9 cellular contexts compared by ENCODE assay signal in the genomic region with DNA sequence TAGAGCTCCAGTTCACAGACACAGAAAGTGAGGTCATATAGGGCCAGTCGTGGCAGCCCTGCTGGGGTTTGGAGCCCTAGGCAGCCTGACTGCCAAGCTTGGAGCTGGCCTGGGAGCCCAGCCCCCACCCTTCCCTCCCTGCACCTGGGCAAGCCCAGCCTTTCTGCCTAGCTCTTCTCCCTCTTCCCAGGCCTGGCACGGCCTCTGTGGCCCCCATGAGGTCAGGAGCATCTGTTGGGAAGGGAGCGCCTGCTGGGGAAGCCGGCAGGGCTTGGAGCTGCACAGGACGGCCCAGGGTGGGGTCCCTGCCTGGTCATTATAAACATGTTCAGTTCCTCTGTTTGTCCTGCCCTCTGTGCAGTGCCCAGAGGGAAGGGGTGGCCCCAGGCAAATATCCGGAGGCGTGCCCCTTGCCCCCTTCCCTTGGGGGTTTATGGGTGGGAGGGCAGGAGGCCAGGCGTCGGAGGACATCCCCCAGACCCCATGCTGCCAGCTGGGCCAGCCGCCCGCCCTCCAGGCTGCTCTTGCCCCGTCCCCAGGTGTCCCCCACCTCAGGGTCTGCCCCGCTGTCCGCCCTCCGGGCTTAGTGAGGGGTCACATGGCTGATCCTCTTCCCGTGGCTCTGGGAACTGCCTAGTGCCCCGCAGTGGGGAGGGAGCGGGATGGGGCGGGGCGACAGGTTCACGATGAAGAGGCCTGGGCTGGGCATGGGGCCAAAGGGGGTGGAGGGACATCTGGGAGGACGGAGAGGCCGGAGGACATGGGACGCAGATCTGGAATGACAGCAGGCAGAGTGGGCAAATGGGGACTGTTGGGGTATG. TPM values are rescaled to one million over a fixed set of nuclear protein-coding genes. Genes with fewer than 3 reads are reported as not detected.
A peak's percentile ranks its signal among the peaks of the same experiment; 100 is the strongest.
DNase-seq lines count a peak whose midpoint lies in the region; ATAC-seq and TF ChIP-seq lines count a peak whose summit lies in the region.
"Had no signal": no experiment of that assay in that cellular context is flagged by ENCODE, and none has a peak within 500 bp of the region (broad histone marks: within the 10 kb centered on the region; RNA-seq: fewer than 3 reads in every experiment).

No MANE protein-coding gene starts in this region.

- ATAC-seq in esophagus mucosa (peak; percentile 75), GM18505 (IDR thresholded peaks at IDR 0.05; ENCODE audit: unreplicated experiment) (no peak), HG03175 (IDR thresholded peaks at IDR 0.05; ENCODE audit: unreplicated experiment) (no peak)

- DNase-seq in COR-L47 (lab: John Stamatoyannopoulos, UW) (peak; percentile 64), NCI-H510A (lab: John Stamatoyannopoulos, UW) (peak; percentile 87), mucosa of gallbladder (ENCODE audit: low spot score) (peak; percentile 75), AG08396 (ENCODE audit: low spot score) (no peak), T-helper 9 cell (no peak)
- DNase-seq: CD4-positive, alpha-beta memory T cell had no signal

- no peak for TF ChIP-seq POLR2A in GM18505 (IDR thresholded peaks at IDR 0.05; ENCODE audit: borderline replicate concordance, extremely low read depth, insufficient read depth, insufficient read length)

RNA-seq across cellular contexts. Expression of gene NCCRP1, which starts 30.0 kb away (rescaled TPM):
- total RNA-seq in esophagus mucosa, result 298 TPM
- total RNA-seq in mucosa of gallbladder, result 0.17 TPM
- total RNA-seq: CD4-positive, alpha-beta memory T cell had no signal

RNA-seq across cellular contexts. Expression of gene SYCN, which starts 37.3 kb away (rescaled TPM):
- total RNA-seq in esophagus mucosa (not detected), mucosa of gallbladder (1.1 TPM)
- total RNA-seq: CD4-positive, alpha-beta memory T cell had no signal

RNA-seq across cellular contexts. Expression of gene PAK4, which starts 41.2 kb away (rescaled TPM):
- 40.8 TPM for total RNA-seq in esophagus mucosa
- 89.3 TPM for total RNA-seq in mucosa of gallbladder

Comparison
In these comparisons a context has a peak if more than half of its experiments do, and no peak if none do; other contexts are left out.
1. DNase-seq: peak in COR-L47 (single experiment), NCI-H510A (single experiment) and mucosa of gallbladder (single experiment); none in AG08396 (single experiment) and T-helper 9 cell (single experiment).
2. RNA of gene NCCRP1, which starts 30.0 kb away (total RNA-seq): 298 TPM in esophagus mucosa (single experiment); 0.17 TPM in mucosa of gallbladder (single experiment); every median in the first group is over 100 times any median in the second.